Comparison of ENCODE assay signal across 1 cellular context in genomic region chr16:29663020-29663828, GRCh38.
TF ChIP-seq lines count a peak whose summit lies in the region.

Gene SPN, plus strand, starts transcription at chr16:29663247. Its CDS starts 482 bp downstream, at chr16:29663729.

TF ChIP-seq in K562, 482 proteins besides CTCF, POLR2A, EP300 and RAD21 (continued from another document and continues in another):
- TF ChIP-seq SMARCA4 (IDR thresholded peaks at IDR 0.05), result peak; percentile 72
- TF ChIP-seq JUND (IDR thresholded peaks at IDR 0.05; ENCODE audit: borderline replicate concordance, low read depth, low read length), result peak; percentile 41; the same call in 1 of the 2 replicates
- TF ChIP-seq JUND (tag; IDR thresholded peaks at IDR 0.05; ENCODE audit: borderline replicate concordance, low read depth, low read length), result no peak; the same call in 2 of the 3 replicates
- TF ChIP-seq ZNF512 (tag; IDR thresholded peaks at IDR 0.05), result no peak
- TF ChIP-seq ATF1 (CRISPR knock-in tag; IDR thresholded peaks at IDR 0.05), result no peak
- peak; percentile 56 for TF ChIP-seq ATF1 (tag; IDR thresholded peaks at IDR 0.05)
- TF ChIP-seq HDAC3 (IDR thresholded peaks at IDR 0.05; ENCODE audit: borderline replicate concordance, partially characterized antibody), result peak; percentile 55
- no peak for TF ChIP-seq KHSRP (IDR thresholded peaks at IDR 0.05)
- no peak for TF ChIP-seq RFX1 (IDR thresholded peaks at IDR 0.05)
- TF ChIP-seq ZKSCAN1 (IDR thresholded peaks at IDR 0.05; ENCODE audit: low read depth, low read length), result no peak; the same call in 1 of the 2 replicates
- peak; percentile 29; the same call in 1 of the 2 replicates for TF ChIP-seq ETV1 (tag; conservative IDR thresholded peaks at IDR 0.05; ENCODE audit: low read depth)
- peak; percentile 82 for TF ChIP-seq TAL1 (IDR thresholded peaks at IDR 0.05)
- no peak for TF ChIP-seq BCOR (IDR thresholded peaks at IDR 0.05)
- peak; percentile 68 for TF ChIP-seq ZNF197 (CRISPR knock-in tag; IDR thresholded peaks at IDR 0.05; ENCODE audit: low read depth)
- no peak for TF ChIP-seq SREBF1 (IDR thresholded peaks at IDR 0.05; ENCODE audit: borderline replicate concordance, low read depth, low read length)
- peak; percentile 57; the same call in 1 of the 2 replicates for TF ChIP-seq HDAC8 (tag; IDR thresholded peaks at IDR 0.05)
- TF ChIP-seq CHD2 (IDR thresholded peaks at IDR 0.05; ENCODE audit: low read depth, low read length), result 0 out of 2 replicates have a peak, but pooled peaks have one; percentile 15
- TF ChIP-seq HMG20A (CRISPR knock-in tag; conservative IDR thresholded peaks at IDR 0.05), result no peak
- peak; percentile 75; the same call in 1 of the 2 replicates for TF ChIP-seq ERF (CRISPR knock-in tag; IDR thresholded peaks at IDR 0.05)
- TF ChIP-seq DLX4 (CRISPR knock-in tag; IDR thresholded peaks at IDR 0.05), result no peak
- TF ChIP-seq JUNB (CRISPR knock-in tag; conservative IDR thresholded peaks at IDR 0.05), result no peak
- no peak for TF ChIP-seq ZHX1 (conservative IDR thresholded peaks at IDR 0.05; ENCODE audit: low read length)
- no peak for TF ChIP-seq KAT2B (IDR thresholded peaks at IDR 0.05; ENCODE audit: low read depth, low read length)
- no peak for TF ChIP-seq AFF1 (IDR thresholded peaks at IDR 0.05; ENCODE audit: low read depth in 1 of 2, partially characterized antibody in 2 of 2)
- no peak for TF ChIP-seq MAFK (IDR thresholded peaks at IDR 0.05; ENCODE audit: low read length)
- no peak for TF ChIP-seq NEUROD1 (IDR thresholded peaks at IDR 0.05; ENCODE audit: borderline replicate concordance, low read depth, low read length, partially characterized antibody)
- no peak for TF ChIP-seq TRIM25 (IDR thresholded peaks at IDR 0.05; ENCODE audit: borderline replicate concordance)
- TF ChIP-seq RFX7 (CRISPR knock-in tag; IDR thresholded peaks at IDR 0.05), result 0 out of 2 replicates have a peak, but pooled peaks have one; percentile 41
- no peak for TF ChIP-seq PTTG1 (tag; IDR thresholded peaks at IDR 0.05; ENCODE audit: low read depth)
- TF ChIP-seq MXD1 (CRISPR knock-in tag; IDR thresholded peaks at IDR 0.05; ENCODE audit: borderline replicate concordance, poor library complexity, severe bottlenecking), result no peak
- TF ChIP-seq MCM5 (IDR thresholded peaks at IDR 0.05; ENCODE audit: low read depth), result no peak
- TF ChIP-seq ZNF707 (CRISPR knock-in tag; conservative IDR thresholded peaks at IDR 0.05), result no peak
- no peak for TF ChIP-seq MTA1 (IDR thresholded peaks at IDR 0.05; ENCODE audit: borderline replicate concordance)
- TF ChIP-seq SP1 (CRISPR knock-in tag; IDR thresholded peaks at IDR 0.05), result 0 out of 2 replicates have a peak, but pooled peaks have one; percentile 46
- peak; percentile 40; the same call in 1 of the 2 replicates for TF ChIP-seq MTA3 (IDR thresholded peaks at IDR 0.05; ENCODE audit: borderline replicate concordance)
- peak; percentile 94 for TF ChIP-seq POLR2G (IDR thresholded peaks at IDR 0.05; ENCODE audit: low read depth, low read length)
- no peak for TF ChIP-seq ZNF217 (CRISPR knock-in tag; IDR thresholded peaks at IDR 0.05)
- peak; percentile 47; the same call in 1 of the 2 replicates for TF ChIP-seq CXXC5 (CRISPR knock-in tag; IDR thresholded peaks at IDR 0.05)
- TF ChIP-seq MBD2 (IDR thresholded peaks at IDR 0.05; ENCODE audit: borderline replicate concordance, low read depth), result peak; percentile 51; the same call in 1 of the 2 replicates
- TF ChIP-seq SMAD3 (CRISPR knock-in tag; conservative IDR thresholded peaks at IDR 0.05), result 0 out of 2 replicates have a peak, but pooled peaks have one; percentile 3
- TF ChIP-seq ZNF444 (CRISPR knock-in tag; IDR thresholded peaks at IDR 0.05), result no peak
- no peak for TF ChIP-seq MEF2A (IDR thresholded peaks at IDR 0.05; ENCODE audit: control insufficient read depth, low read depth, low read length)
- TF ChIP-seq ZNF253 (CRISPR knock-in tag; conservative IDR thresholded peaks at IDR 0.05), result no peak
- no peak for TF ChIP-seq RERE (CRISPR knock-in tag; IDR thresholded peaks at IDR 0.05; ENCODE audit: borderline replicate concordance)
- no peak for TF ChIP-seq ESRRB (CRISPR knock-in tag; IDR thresholded peaks at IDR 0.05; ENCODE audit: borderline replicate concordance)
- 0 out of 2 replicates have a peak, but pooled peaks have one; percentile 41 for TF ChIP-seq MITF (IDR thresholded peaks at IDR 0.05)
